In genomic region chr5:148952097-148952828, GRCh38 we compare ENCODE assay signal across 22 cellular contexts.
"Had no signal": no experiment of that assay in that cellular context is flagged by ENCODE, and none has a peak within 500 bp of the region (broad histone marks: within the 10 kb centered on the region; RNA-seq: fewer than 3 reads in every experiment).

No MANE protein-coding gene starts in this region.

- H3K36me3 ChIP-seq: breast epithelium, esophagus squamous epithelium, heart right ventricle, suprapubic skin, WERI-Rb-1 had no signal

- ATAC-seq: heart right ventricle; naive thymus-derived CD8-positive, alpha-beta T cell; psoas muscle; right cardiac atrium; stimulated activated naive CD8-positive, alpha-beta T cell treated with anti-CD3 and anti-CD28 coated beads, Interleukin-15, amount 100 ng/mL, for 72 hours had no signal

- H3K4me1 ChIP-seq: breast epithelium had no signal

- H3K27me3 ChIP-seq: breast epithelium, esophagus squamous epithelium, heart right ventricle, suprapubic skin had no signal

- H3K27ac ChIP-seq: breast epithelium, esophagus squamous epithelium, heart right ventricle, suprapubic skin, WERI-Rb-1 had no signal

- H3K9me3 ChIP-seq: breast epithelium, esophagus squamous epithelium, heart right ventricle, psoas muscle, suprapubic skin had no signal

- H3K4me3 ChIP-seq: breast epithelium, esophagus squamous epithelium, heart right ventricle, psoas muscle, suprapubic skin had no signal

- FAIRE-seq: astrocyte, small intestine had no signal

- DNase-seq: activated CD4-positive, alpha-beta T cell treated with anti-CD3 and anti-CD28 coated beads for 1 hour; activated CD8-positive, alpha-beta memory T cell treated with anti-CD3 and anti-CD28 coated beads for 24 hours; activated CD8-positive, alpha-beta memory T cell treated with anti-CD3 and anti-CD28 coated beads, Interleukin-2, amount 50 U/mL, for 48 hours; activated effector memory CD4-positive, alpha-beta T cell treated with Interleukin-2 at 50 U/mL for 16 hours; activated naive CD4-positive, alpha-beta T cell treated with anti-CD3 and anti-CD28 coated beads, Interleukin-2, amount 50 U/mL, for 16 hours; activated T-cell treated with anti-CD3 and anti-CD28 coated beads, Interleukin-2, amount 50 U/mL, for 48 hours; cerebellar nuclear complex; effector CD8-positive, alpha-beta T cell; esophagus squamous epithelium; heart right ventricle; naive thymus-derived CD8-positive, alpha-beta T cell; psoas muscle; right cardiac atrium; small intestine; stimulated activated CD4-positive, alpha-beta T cell treated with anti-CD3 and anti-CD28 coated beads, Interleukin-4, amount 100 ng/mL, for 1 hour; stimulated activated naive CD8-positive, alpha-beta T cell treated with anti-CD3 and anti-CD28 coated beads, Interleukin-15, amount 100 ng/mL, for 72 hours; T1000; trophoblast cell; WERI-Rb-1 had no signal
